Comparison of ENCODE assay signal across 8 cellular contexts in genomic region chr7:23472974-23473847, GRCh38. TPM values are rescaled to one million over a fixed set of nuclear protein-coding genes. Genes with fewer than 3 reads are reported as not detected.
DNase-seq lines count a peak whose midpoint lies in the region; ATAC-seq and TF ChIP-seq lines count a peak whose summit lies in the region.

No MANE protein-coding gene starts in this region.

- H4K20me1 ChIP-seq in mammary epithelial cell (ENCODE audit: insufficient read depth, low read length) (no peaks in the 10 kb centered on the region), osteoblast (ENCODE audit: insufficient read depth, low read length) (no peaks in the 10 kb centered on the region)

- 43% methylated on average over 16 of the region's 16 CpGs for WGBS in mammary epithelial cell (ENCODE audit: low coverage, missing lambda C conversion rate)

- H3K36me3 ChIP-seq in mammary epithelial cell (ENCODE audit: insufficient read depth, low read length) (no peaks in the 10 kb centered on the region), osteoblast (ENCODE audit: insufficient read depth, low read length) (no peaks in the 10 kb centered on the region)

- dilution Hi-C loops in mammary epithelial cell (cut with HindIII; ENCODE audit: low sequenced_read_pairs), result no loop called here

- intact Hi-C loops in mammary epithelial cell (cut with micrococcal nuclease), result loop anchor here (10.0 kb wide), 1 partner anchor 288 kb away; the partner anchor contains the start of gene NUP42

- H3K9me3 ChIP-seq in mammary epithelial cell (replicated peaks; ENCODE audit: insufficient read depth, low read length) (no peaks in the 10 kb centered on the region), osteoblast (ENCODE audit: low read depth, low read length) (no peaks in the 10 kb centered on the region)

- H3K27me3 ChIP-seq in mammary epithelial cell (ENCODE audit: insufficient read depth, low read length) (peaks cover 47% of the 10 kb centered on the region), osteoblast (ENCODE audit: insufficient read depth, low read length) (peaks cover 94% of the 10 kb centered on the region)

- H3K4me3 ChIP-seq in mammary epithelial cell (replicated peaks in 1 of 3; ENCODE audit: insufficient read depth in 1 of 3, low read depth in 2 of 3, low read length in 3 of 3), result peak overlapping the region; percentile 47 to 67 (median 62)
- peak overlapping the region; percentile 76 for H3K4me3 ChIP-seq in osteoblast (ENCODE audit: insufficient read depth, low read length)

- H3K9ac ChIP-seq in mammary epithelial cell (ENCODE audit: insufficient read depth, low read length), result no peak overlapping the region

- BruUV-seq in mammary epithelial cell (replicated peaks; lab: Mats Ljungman, UMichigan), result no TSS peak

- H2AFZ ChIP-seq in mammary epithelial cell (ENCODE audit: low read depth, low read length), result peak overlapping the region; percentile 27
- H2AFZ ChIP-seq in osteoblast (ENCODE audit: low read length), result peak overlapping the region; percentile 56

- peaks cover 30% of the 10 kb centered on the region for H3K4me1 ChIP-seq in mammary epithelial cell (ENCODE audit: insufficient read depth, low read length)
- peaks cover 23% of the 10 kb centered on the region for H3K4me1 ChIP-seq in osteoblast (ENCODE audit: insufficient read depth, low read length)

- H3K79me2 ChIP-seq in mammary epithelial cell (ENCODE audit: insufficient read depth, low read length) (no peaks in the 10 kb centered on the region), osteoblast (ENCODE audit: insufficient read depth, low read length) (peaks cover 12% of the 10 kb centered on the region)

- TF ChIP-seq CTCF in mammary epithelial cell (conservative IDR thresholded peaks at IDR 0.05 in 1 of 2, IDR thresholded peaks at IDR 0.05 in 1 of 2; ENCODE audit: extremely low read depth in 1 of 2, insufficient read depth in 1 of 2, low read depth in 1 of 2, low read length in 2 of 2) (no peak), osteoblast (IDR thresholded peaks at IDR 0.05; ENCODE audit: extremely low read depth, low read depth, low read length) (no peak)

- in situ Hi-C loops in mammary epithelial cell (cut with MboI; ENCODE audit: low sequenced_read_pairs in 2 of 2), result loop anchor here in 1 of 2 donors (10.0 kb wide), 1 partner anchor 198 kb away; no protein-coding TSS in a partner anchor

- CTCF ChIA-PET in mammary epithelial cell (lab: Charles Lee; ENCODE audit: low non-redundant PET), result interaction anchor here (0.7 kb wide), 1 partner anchor 153 kb away, joined by 4 read pairs; no protein-coding TSS in a partner anchor

- DNase-seq in NCI-H2081 (lab: John Stamatoyannopoulos, UW) (peak; percentile 53 to 68), NCI-H2081 treated with DMSO at 0.1 percent for 48 hours (lab: John Stamatoyannopoulos, UW) (no peak), NCI-H2227 treated with DMSO at 0.1 percent for 48 hours (lab: John Stamatoyannopoulos, UW) (peak; percentile 48), mammary epithelial cell (peak; percentile 15), osteoblast (ENCODE audit: insufficient read length, low spot score, missing footprints) (peak; percentile 81)

- H3K4me2 ChIP-seq in mammary epithelial cell (ENCODE audit: insufficient read depth, low read depth, low read length), result peak overlapping the region; percentile 100
- H3K4me2 ChIP-seq in osteoblast (ENCODE audit: insufficient read depth, low read length), result peak overlapping the region; percentile 91

- H3K27ac ChIP-seq in mammary epithelial cell (ENCODE audit: insufficient read depth, low read depth, low read length) (no peak overlapping the region), osteoblast (ENCODE audit: low read depth, low read length) (no peak overlapping the region)

- ATAC-seq in HG03108 (IDR thresholded peaks at IDR 0.05; ENCODE audit: unreplicated experiment), result no peak
- no peak for ATAC-seq in GM21717 (IDR thresholded peaks at IDR 0.05; ENCODE audit: unreplicated experiment)
- no peak for ATAC-seq in HG03097 (IDR thresholded peaks at IDR 0.05; ENCODE audit: low FRiP score, unreplicated experiment)

RNA-seq across cellular contexts. Expression of gene IGF2BP3, which starts 2.9 kb away (rescaled TPM):
- 10 to 100 TPM in 1 of 2 donors, 1 to 10 TPM in 1; 5.0 to 14.4 TPM for total RNA-seq in mammary epithelial cell
- polyA plus RNA-seq in mammary epithelial cell, result 12.4 TPM
- polyA minus RNA-seq in mammary epithelial cell, result 28.1 TPM
- 2.5 and 2.7 TPM in 2 replicates for total RNA-seq in osteoblast

RNA-seq across cellular contexts. Expression of gene TRA2A, which starts 58.6 kb away (rescaled TPM):
- total RNA-seq in mammary epithelial cell (10 to 100 TPM; 25.5 to 95.2 TPM), osteoblast (23.6 and 25.7 TPM in 2 replicates)
- 34.6 TPM for polyA plus RNA-seq in mammary epithelial cell
- 12.0 TPM for polyA minus RNA-seq in mammary epithelial cell
